ENCODE assay signal across 24 cellular contexts in the genomic region with DNA sequence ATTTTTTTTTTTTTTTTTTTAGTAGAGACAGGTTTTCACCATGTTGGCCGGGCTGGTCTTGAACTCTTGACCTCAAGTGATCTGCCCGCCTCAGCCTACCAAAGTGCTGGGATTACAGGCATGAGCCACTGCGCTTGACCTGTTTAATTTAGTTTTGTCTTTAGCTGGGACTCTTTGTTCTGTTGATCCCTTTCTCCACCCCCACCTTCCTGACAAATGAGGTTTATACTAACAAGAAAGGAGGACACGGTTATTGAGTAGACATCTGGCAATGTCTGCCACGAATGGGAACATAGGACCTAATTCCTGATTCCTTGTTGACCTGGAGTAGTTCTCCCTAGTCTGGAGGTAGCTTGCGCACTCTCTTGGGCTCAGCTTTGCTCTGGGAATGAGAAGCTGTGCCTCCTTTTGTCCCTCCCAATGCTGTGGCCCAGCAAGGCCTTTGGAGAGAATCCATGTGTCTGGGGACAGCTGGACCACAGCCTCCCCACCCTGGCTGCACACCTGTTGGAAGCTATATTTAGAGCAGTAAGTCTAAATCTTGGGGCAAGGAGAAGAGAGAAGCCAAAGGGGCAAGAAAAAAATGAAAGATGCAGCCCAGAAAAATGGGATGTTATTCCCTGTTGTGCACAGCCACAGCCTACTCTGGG.
"Had no signal": no experiment of that assay in that cellular context is flagged by ENCODE, and none has a peak within 500 bp of the region (broad histone marks: within the 10 kb centered on the region; RNA-seq: fewer than 3 reads in every experiment).

No MANE protein-coding gene starts in this region.

- H3K27ac Mint-ChIP-seq: activated CD8-positive, alpha-beta T cell treated with anti-CD3 and anti-CD28 coated beads, Interleukin-2, amount 10 ng/mL, durations not matched to agents 7 days and 5 days; activated naive CD4-positive, alpha-beta T cell treated with anti-CD3 and anti-CD28 coated beads, Interleukin-2, amount 50 U/mL, for 24 hours; T-helper 1 cell treated with Interleukin-12 subunit alpha and Interleukin-12 subunit beta and Interleukin-4 antibody, amounts not matched to agents 30 μg/mL and 1 μg/mL, for 36 hours; WTC11 had no signal

- H3K36me3 Mint-ChIP-seq: activated naive CD4-positive, alpha-beta T cell treated with anti-CD3 and anti-CD28 coated beads, Interleukin-2, amount 50 U/mL, for 24 hours; WTC11 had no signal

- H3K36me3 ChIP-seq: Peyer's patch had no signal

- H3K9me3 Mint-ChIP-seq: activated naive CD4-positive, alpha-beta T cell treated with anti-CD3 and anti-CD28 coated beads, Interleukin-2, amount 50 U/mL, for 24 hours; T-helper 1 cell treated with Interleukin-12 subunit alpha and Interleukin-12 subunit beta and Interleukin-4 antibody, amounts not matched to agents 30 μg/mL and 1 μg/mL, for 36 hours; WTC11 had no signal

- H3K4me1 Mint-ChIP-seq: activated naive CD4-positive, alpha-beta T cell treated with anti-CD3 and anti-CD28 coated beads, Interleukin-2, amount 50 U/mL, for 24 hours had no signal

- H3K4me3 ChIP-seq: Peyer's patch had no signal

- DNase-seq: activated CD4-positive, alpha-beta T cell treated with anti-CD3 and anti-CD28 coated beads for 48 hours; activated CD4-positive, alpha-beta T cell treated with anti-CD3 and anti-CD28 coated beads, Interleukin-2, amount 50 U/mL, for 4 hours; activated CD4-positive, CD25-positive, alpha-beta regulatory T cell treated with anti-CD3 and anti-CD28 coated beads, Interleukin-2, amount 50 U/mL, for 72 hours; activated CD8-positive, alpha-beta memory T cell treated with anti-CD3 and anti-CD28 coated beads, Interleukin-2, amount 50 U/mL, for 48 hours; activated CD8-positive, alpha-beta T cell treated with anti-CD3 and anti-CD28 coated beads, Interleukin-2, amount 10 ng/mL, durations not matched to agents 7 days and 5 days; activated effector memory CD4-positive, alpha-beta T cell treated with Interleukin-2 at 50 U/mL for 16 hours; activated naive CD4-positive, alpha-beta T cell; activated T-cell treated with anti-CD3 and anti-CD28 coated beads, Interleukin-2, amount 50 U/mL, for 1 hour; aorta; central memory CD4-positive, alpha-beta T cell; MM.1S; NCI-H1105; NCI-H1436 treated with DMSO at 0.1 percent for 48 hours; NCI-H187; NCI-H2081; NCI-H446; NCI-H526; NCI-H774; SHP77 had no signal

- H3K27ac ChIP-seq: Peyer's patch, RWPE1 had no signal

- H3K9me3 ChIP-seq: Peyer's patch had no signal

- ATAC-seq: activated CD8-positive, alpha-beta T cell treated with anti-CD3 and anti-CD28 coated beads, Interleukin-2, amount 10 ng/mL, durations not matched to agents 7 days and 5 days; WTC11 had no signal

- H3K4me1 ChIP-seq: Peyer's patch had no signal

- H3K27me3 ChIP-seq: Peyer's patch had no signal

- H3K4me3 Mint-ChIP-seq: activated CD8-positive, alpha-beta T cell treated with anti-CD3 and anti-CD28 coated beads, Interleukin-2, amount 10 ng/mL, durations not matched to agents 7 days and 5 days; activated naive CD4-positive, alpha-beta T cell treated with anti-CD3 and anti-CD28 coated beads, Interleukin-2, amount 50 U/mL, for 24 hours; T-helper 1 cell treated with Interleukin-12 subunit alpha and Interleukin-12 subunit beta and Interleukin-4 antibody, amounts not matched to agents 30 μg/mL and 1 μg/mL, for 36 hours; WTC11 had no signal
